ENCODE assay signal across 9 cellular contexts in the genomic region with DNA sequence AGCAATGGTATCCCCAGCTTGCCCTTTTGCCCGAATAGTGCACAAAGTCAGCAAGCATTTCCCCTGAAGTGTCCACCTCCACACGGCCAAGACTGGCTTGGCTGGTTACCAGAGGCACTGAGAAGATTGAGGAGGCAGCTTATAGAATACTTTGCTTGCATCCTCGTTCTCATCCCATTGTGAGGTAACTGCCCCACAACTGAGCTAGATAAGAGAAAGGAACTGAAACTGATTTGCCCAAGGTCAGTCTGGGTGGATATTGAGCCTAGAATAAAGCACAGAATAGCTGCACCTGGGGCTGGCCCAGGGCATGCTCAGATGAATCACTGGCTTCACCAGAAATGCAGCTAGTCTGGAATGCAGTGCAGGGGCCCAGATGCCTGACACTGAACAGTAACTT. TPM values are rescaled to one million over a fixed set of nuclear protein-coding genes. Genes with fewer than 3 reads are reported as not detected.
DNase-seq lines count a peak whose midpoint lies in the region; ATAC-seq and FAIRE-seq lines count a peak whose summit lies in the region.
"Had no signal": no experiment of that assay in that cellular context is flagged by ENCODE, and none has a peak within 500 bp of the region (broad histone marks: within the 10 kb centered on the region; RNA-seq: fewer than 3 reads in every experiment).

No MANE protein-coding gene starts in this region.

- no peak overlapping the region for H4K8ac ChIP-seq in neuronal stem cell (ENCODE audit: low read depth, low read length)

- FAIRE-seq in frontal cortex (lab: Jason Lieb, UNC): no peak
- FAIRE-seq: TTC549 had no signal

- no peak overlapping the region for H4K91ac ChIP-seq in neuronal stem cell (ENCODE audit: low read depth, low read length, poor library complexity)

- H3K27me3 ChIP-seq in neuronal stem cell (ENCODE audit: control insufficient read depth in 3 of 3, insufficient read depth in 3 of 3, low read depth in 1 of 3, low read length in 3 of 3): no peaks in the 10 kb centered on the region

- no peak overlapping the region for H2BK12ac ChIP-seq in neuronal stem cell (ENCODE audit: low read length)

- no peaks in the 10 kb centered on the region for H3K27me3 Mint-ChIP-seq in effector memory CD8-positive, alpha-beta T cell

- H3K18ac ChIP-seq in neuronal stem cell (ENCODE audit: low read length): no peak overlapping the region

- H3K4me1 ChIP-seq in neuronal stem cell (ENCODE audit: control insufficient read depth in 2 of 2, insufficient read depth in 1 of 2, low read depth in 1 of 2, low read length in 2 of 2): peaks cover 9 to 23% of the 10 kb centered on the region in 2 donors

- no peak overlapping the region for H3K4ac ChIP-seq in neuronal stem cell (ENCODE audit: low read length)

- no peak overlapping the region for H3K4me2 ChIP-seq in neuronal stem cell (ENCODE audit: insufficient read depth, low read length, poor library complexity, severe bottlenecking)

- no peak overlapping the region for H3K23ac ChIP-seq in neuronal stem cell (ENCODE audit: low read depth, low read length, poor library complexity)

- no peaks in the 10 kb centered on the region for H3K36me3 Mint-ChIP-seq in effector memory CD8-positive, alpha-beta T cell (ENCODE audit: insufficient read depth)

- H3K27ac Mint-ChIP-seq in effector memory CD8-positive, alpha-beta T cell: no peak overlapping the region

- no peaks in the 10 kb centered on the region for H3K79me1 ChIP-seq in neuronal stem cell (ENCODE audit: low read depth, low read length)

- WGBS in neuronal stem cell (ENCODE audit: extremely low coverage in 2 of 2, insufficient read length in 2 of 2, insufficient replicate concordance in 1 of 2), 2 donors: no CpG with 5 or more reads among the region's 3 CpGs

- no peak overlapping the region for H3K14ac ChIP-seq in neuronal stem cell (ENCODE audit: low read length)

- H2BK15ac ChIP-seq in neuronal stem cell (ENCODE audit: low read length): no peak overlapping the region

- H3K9me3 ChIP-seq in neuronal stem cell (replicated peaks in 1 of 2; ENCODE audit: control insufficient read depth in 2 of 2, insufficient read depth in 1 of 2, low read depth in 1 of 2, low read length in 2 of 2): no peaks in the 10 kb centered on the region

- DNase-seq in HuH-7 (ENCODE audit: low spot score) (peak; percentile 11), neuronal stem cell (ENCODE audit: low spot score) (peak; percentile 9), frontal cortex (ENCODE audit: low spot score in 2 of 2) (no peak), middle frontal gyrus (ENCODE audit: extremely low spot score, low spot score) (no peak), DMS79 treated with DMSO at 0.1 percent for 48 hours (lab: John Stamatoyannopoulos, UW) (no peak)
- no peak for DNase-seq in effector memory CD8-positive, alpha-beta T cell

- no peak overlapping the region for H2BK5ac ChIP-seq in neuronal stem cell (ENCODE audit: low read length)

- H3K4me3 ChIP-seq in neuronal stem cell (ENCODE audit: low read length in 2 of 2): peak overlapping the region in 1 of 2 donors; percentile 5

- no peak overlapping the region for H3K9ac ChIP-seq in neuronal stem cell (ENCODE audit: low read depth, low read length, poor library complexity)

- H3K27ac ChIP-seq in neuronal stem cell (replicated peaks; ENCODE audit: low read length): no peak overlapping the region

- H2BK120ac ChIP-seq in neuronal stem cell (ENCODE audit: low read depth, low read length): no peak overlapping the region

- peak overlapping the region; percentile 79 for H2AFZ ChIP-seq in neuronal stem cell (ENCODE audit: low read length)

- no peak overlapping the region for H3K4me3 Mint-ChIP-seq in effector memory CD8-positive, alpha-beta T cell

- H3K36me3 ChIP-seq in neuronal stem cell (replicated peaks in 1 of 2; ENCODE audit: control insufficient read depth in 2 of 2, insufficient read depth in 2 of 2, low read length in 2 of 2): peaks cover 0 to 10% of the 10 kb centered on the region in 2 donors

- no peaks in the 10 kb centered on the region for H3K9me3 Mint-ChIP-seq in effector memory CD8-positive, alpha-beta T cell

- no peaks in the 10 kb centered on the region for H3K4me1 Mint-ChIP-seq in effector memory CD8-positive, alpha-beta T cell (ENCODE audit: low read depth in 2 of 2)

- ATAC-seq in GM18508 (IDR thresholded peaks at IDR 0.05; ENCODE audit: insufficient read depth, unreplicated experiment) (peak; percentile 88), GM21786 (IDR thresholded peaks at IDR 0.05; ENCODE audit: unreplicated experiment) (peak; percentile 87)
- ATAC-seq in effector memory CD8-positive, alpha-beta T cell (replicated peaks): peak; percentile 24

- no peak overlapping the region for H2AK5ac ChIP-seq in neuronal stem cell (ENCODE audit: low read depth, low read length)

RNA-seq across cellular contexts. Expression of gene MAP4K3, which starts 32.7 kb away (rescaled TPM):
- polyA plus RNA-seq in neuronal stem cell (2013, experiment 1 of 2): 14.8 TPM
- 15.6 TPM for polyA plus RNA-seq in neuronal stem cell (2013, experiment 2 of 2)
- total RNA-seq in frontal cortex: 104 TPM

Comparison
In these comparisons a context has a peak if more than half of its experiments do, and no peak if none do; other contexts are left out.
1. ATAC-seq: peak in every context shown above with its lines; median percentile 88 in GM18508; 87 in GM21786; 24 in effector memory CD8-positive, alpha-beta T cell.
2. DNase-seq: peak in HuH-7 (single experiment) and neuronal stem cell (single experiment); none in effector memory CD8-positive, alpha-beta T cell (0 of 3), frontal cortex (0 of 2), middle frontal gyrus (single experiment) and DMS79 treated with DMSO at 0.1 percent for 48 hours (single experiment).